8 cellular contexts compared by ENCODE assay signal in the genomic region with DNA sequence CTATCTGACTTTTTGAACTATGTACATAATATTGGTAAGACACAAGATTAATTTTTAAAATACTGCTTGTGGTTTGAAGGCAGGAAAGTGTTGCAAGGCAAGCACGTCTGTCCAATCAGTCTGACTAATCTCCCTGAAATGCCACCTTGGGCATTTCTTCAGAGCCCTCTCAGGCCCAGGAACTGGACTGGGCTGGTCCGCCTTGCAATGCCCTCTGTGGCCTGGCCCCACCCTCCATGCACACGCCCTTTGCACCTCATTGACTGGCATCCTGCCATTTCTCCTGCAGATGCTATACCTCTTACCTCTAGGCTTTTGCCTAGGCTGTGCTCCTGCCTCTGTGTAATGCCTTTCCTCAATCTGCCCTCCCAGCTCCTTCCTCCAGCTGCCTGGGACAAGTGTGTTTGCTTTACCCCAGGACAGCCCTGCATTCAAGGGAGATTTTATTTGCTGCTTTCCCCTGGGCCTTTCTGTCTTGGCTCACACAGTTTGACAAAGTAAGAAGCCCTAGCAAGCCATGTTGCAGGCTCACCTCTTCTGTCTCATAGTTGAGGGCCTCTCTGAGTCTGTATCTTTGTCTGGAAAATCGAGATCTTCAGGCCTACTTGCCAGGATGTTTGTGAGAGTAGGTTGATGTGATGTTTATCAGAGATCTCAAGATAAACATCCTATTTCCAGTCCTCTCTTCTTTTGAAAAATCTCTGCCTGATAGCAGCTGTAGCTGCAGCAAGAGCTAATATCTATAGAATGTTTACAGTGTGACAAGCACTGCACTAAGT.
DNase-seq lines count a peak whose midpoint lies in the region; ATAC-seq and TF ChIP-seq lines count a peak whose summit lies in the region.

No MANE protein-coding gene starts in this region.

- no peaks in the 10 kb centered on the region for H3K9me3 Mint-ChIP-seq in chondrocyte (ENCODE audit: low read depth)
- no peaks in the 10 kb centered on the region for H3K9me3 Mint-ChIP-seq in nephron

- no TSS peak for BruUV-seq in OCI-LY7 (replicated peaks; lab: Mats Ljungman, UMichigan)

- POLR2A ChIA-PET in OCI-LY7 (lab: Charles Lee): no interaction called here

- no peak overlapping the region for H3K27ac ChIP-seq in DND-41 (ENCODE audit: low read length)
- no peak overlapping the region for H3K27ac ChIP-seq in OCI-LY7 (ENCODE audit: low read depth, low read length, poor library complexity, severe bottlenecking)

- intact Hi-C loops in OCI-LY7 (cut with micrococcal nuclease; ENCODE audit: unreplicated experiment): no loop called here

- H3K9ac ChIP-seq in DND-41 (ENCODE audit: low read depth, low read length): no peak overlapping the region

- H3K4me1 ChIP-seq in DND-41 (ENCODE audit: insufficient read depth, low read length) (peaks cover 2% of the 10 kb centered on the region; the same call in 1 of the 2 replicates), OCI-LY7 (ENCODE audit: insufficient read depth, low read length, poor library complexity, severe bottlenecking) (no peaks in the 10 kb centered on the region)

- DNase-seq in DND-41: no peak
- DNase-seq in NCI-H2171 treated with DMSO at 0.1 percent for 48 hours (lab: John Stamatoyannopoulos, UW): peak; percentile 58
- DNase-seq in chondrocyte (ENCODE audit: low spot score): no peak
- DNase-seq in OCI-LY7 (ENCODE audit: low spot score): no peak
- DNase-seq in OCI-M1 (lab: John Stamatoyannopoulos, UW): no peak
- no peak for DNase-seq in islet precursor cell

- no peak for TF ChIP-seq CTCF in DND-41 (IDR thresholded peaks at IDR 0.05; ENCODE audit: borderline replicate concordance, extremely low read depth, low read length, poor library complexity, severe bottlenecking)
- TF ChIP-seq CTCF in chondrocyte (IDR thresholded peaks at IDR 0.05): no peak
- TF ChIP-seq CTCF in nephron (IDR thresholded peaks at IDR 0.05; ENCODE audit: unreplicated experiment in 3 of 3): no peak
- TF ChIP-seq CTCF in OCI-LY7 (conservative IDR thresholded peaks at IDR 0.05; ENCODE audit: low read length): no peak

- CTCF ChIA-PET in OCI-LY7 (lab: Charles Lee; ENCODE audit: unreplicated experiment): no interaction called here

- no peak overlapping the region for H3K4me2 ChIP-seq in DND-41 (ENCODE audit: insufficient read depth, low read length)
- no peak overlapping the region for H3K4me2 ChIP-seq in OCI-LY7 (ENCODE audit: low read length)

- H3K9me3 ChIP-seq in DND-41 (ENCODE audit: insufficient read depth, low read length, severe bottlenecking) (no peaks in the 10 kb centered on the region), OCI-LY7 (ENCODE audit: low read length) (no peaks in the 10 kb centered on the region)

- H2AFZ ChIP-seq in DND-41 (ENCODE audit: low read depth, low read length) (no peak overlapping the region), OCI-LY7 (ENCODE audit: low read length) (no peak overlapping the region)

- H3K36me3 ChIP-seq in DND-41 (ENCODE audit: insufficient read depth, low read length) (no peaks in the 10 kb centered on the region), OCI-LY7 (ENCODE audit: insufficient read depth, low read length) (no peaks in the 10 kb centered on the region)

- peak; percentile 31; the same call in 1 of the 3 replicates for ATAC-seq in DND-41 (ENCODE audit: insufficient read depth, low read depth)
- ATAC-seq in GM18868 (IDR thresholded peaks at IDR 0.05; ENCODE audit: unreplicated experiment): no peak

- H3K4me3 Mint-ChIP-seq in chondrocyte (ENCODE audit: unreplicated experiment) (no peak overlapping the region), nephron (no peak overlapping the region)

- no peaks in the 10 kb centered on the region for H3K36me3 Mint-ChIP-seq in chondrocyte (ENCODE audit: low read depth)
- no peaks in the 10 kb centered on the region for H3K36me3 Mint-ChIP-seq in nephron (ENCODE audit: low read depth)

- H3K79me2 ChIP-seq in DND-41 (ENCODE audit: insufficient read depth, low read length): no peaks in the 10 kb centered on the region
- no peaks in the 10 kb centered on the region for H3K79me2 ChIP-seq in OCI-LY7 (ENCODE audit: insufficient read depth, low read depth, low read length)

- H3K27me3 ChIP-seq in DND-41 (ENCODE audit: insufficient read depth, low read length, poor library complexity): no peaks in the 10 kb centered on the region

- H3K27me3 Mint-ChIP-seq in chondrocyte (ENCODE audit: low read depth): no peaks in the 10 kb centered on the region
- H3K27me3 Mint-ChIP-seq in nephron (ENCODE audit: low read depth): peaks cover 16% of the 10 kb centered on the region

- H3K9me2 ChIP-seq in OCI-LY7 (ENCODE audit: insufficient read depth, low read length): no peaks in the 10 kb centered on the region

- H4K20me1 ChIP-seq in DND-41 (ENCODE audit: insufficient read depth, low read length) (no peaks in the 10 kb centered on the region), OCI-LY7 (ENCODE audit: insufficient read depth, low read length) (no peaks in the 10 kb centered on the region)

- H3K27ac Mint-ChIP-seq in chondrocyte (ENCODE audit: unreplicated experiment) (peak overlapping the region; percentile 83), nephron (peak overlapping the region; percentile 34 to 60 (median 58))

- peaks cover 36% of the 10 kb centered on the region for H3K4me1 Mint-ChIP-seq in chondrocyte (ENCODE audit: low read depth)
- peaks cover 9% of the 10 kb centered on the region for H3K4me1 Mint-ChIP-seq in nephron

- H3K4me3 ChIP-seq in DND-41 (ENCODE audit: low read depth in 1 of 2, low read length in 2 of 2) (no peak overlapping the region), OCI-LY7 (ENCODE audit: low read depth, low read length, poor library complexity, severe bottlenecking) (no peak overlapping the region)
